ENCODE assay signal across 11 cellular contexts in the genomic region with DNA sequence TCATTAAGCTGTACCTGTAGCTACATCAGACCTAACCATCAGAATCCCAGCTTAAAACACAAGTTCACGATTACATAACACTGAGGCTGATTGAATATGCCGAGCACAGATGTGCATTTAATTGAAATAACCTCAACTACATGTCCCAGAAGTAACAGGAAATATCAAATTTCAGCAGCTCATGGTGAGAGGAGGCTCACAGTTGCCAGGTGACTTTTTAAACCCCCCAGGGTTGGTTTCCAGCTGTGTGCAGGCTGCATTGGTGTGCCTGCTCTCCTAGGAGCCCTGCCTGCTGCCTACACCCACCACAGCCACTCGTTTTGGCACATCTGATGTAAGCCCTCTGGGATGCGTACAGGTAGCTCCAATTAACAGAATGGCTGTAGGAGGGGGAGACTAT.
DNase-seq lines count a peak whose midpoint lies in the region; ATAC-seq and TF ChIP-seq lines count a peak whose summit lies in the region.
"Had no signal": no experiment of that assay in that cellular context is flagged by ENCODE, and none has a peak within 500 bp of the region (broad histone marks: within the 10 kb centered on the region; RNA-seq: fewer than 3 reads in every experiment).

No MANE protein-coding gene starts in this region.

- no peak for DNase-seq in cardiac muscle cell (ENCODE audit: low read depth in 1 of 2, low spot score in 1 of 2)
- DNase-seq in heart left ventricle = no peak
- DNase-seq in NCI-H1694 (lab: John Stamatoyannopoulos, UW) = peak; percentile 36
- peak; percentile 73 for DNase-seq in SK-N-MC (ENCODE audit: low read depth, low spot score)
- no peak for DNase-seq in esophagus squamous epithelium (lab: John Stamatoyannopoulos, UW)
- DNase-seq in AML-193 (lab: John Stamatoyannopoulos, UW) = no peak
- DNase-seq: activated CD4-positive, alpha-beta T cell treated with anti-CD3 and anti-CD28 coated beads, Interleukin-2, amount 50 U/mL, for 1 hour had no signal

- H3K9ac ChIP-seq in SK-N-MC (ENCODE audit: insufficient read length) = no peak overlapping the region

- no peaks in the 10 kb centered on the region for H3K27me3 ChIP-seq in cardiac muscle cell
- no peaks in the 10 kb centered on the region for H3K27me3 ChIP-seq in heart left ventricle
- H3K27me3 ChIP-seq in esophagus squamous epithelium = no peaks in the 10 kb centered on the region
- H3K27me3 ChIP-seq: upper lobe of left lung had no signal

- TF ChIP-seq POLR2A in heart left ventricle (IDR thresholded peaks at IDR 0.05) (no peak), esophagus squamous epithelium (IDR thresholded peaks at IDR 0.05) (no peak)

- H3K4me1 ChIP-seq in cardiac muscle cell (ENCODE audit: low read depth) (no peaks in the 10 kb centered on the region), heart left ventricle (no peaks in the 10 kb centered on the region), esophagus squamous epithelium (no peaks in the 10 kb centered on the region)

- H3K36me3 ChIP-seq in cardiac muscle cell (peaks cover 31% of the 10 kb centered on the region), heart left ventricle (no peaks in the 10 kb centered on the region), SK-N-MC (ENCODE audit: insufficient read depth, low read length) (peaks cover 5% of the 10 kb centered on the region), esophagus squamous epithelium (no peaks in the 10 kb centered on the region)
- H3K36me3 ChIP-seq: prostate gland, upper lobe of left lung had no signal

- ATAC-seq in heart left ventricle = no peak
- ATAC-seq in GM18517 (IDR thresholded peaks at IDR 0.05; ENCODE audit: unreplicated experiment) = no peak
- no peak for ATAC-seq in GM18868 (IDR thresholded peaks at IDR 0.05; ENCODE audit: unreplicated experiment)

- H3K4me3 ChIP-seq in cardiac muscle cell = no peak overlapping the region
- no peak overlapping the region for H3K4me3 ChIP-seq in heart left ventricle
- peak overlapping the region; percentile 44 for H3K4me3 ChIP-seq in SK-N-MC
- H3K4me3 ChIP-seq in esophagus squamous epithelium = no peak overlapping the region
- H3K4me3 ChIP-seq: prostate gland, upper lobe of left lung had no signal

- H3K27ac ChIP-seq in cardiac muscle cell (peak overlapping the region; percentile 72), heart left ventricle (no peak overlapping the region), SK-N-MC (no peak overlapping the region; the same call in 1 of the 2 replicates), esophagus squamous epithelium (no peak overlapping the region)
- H3K27ac ChIP-seq: upper lobe of left lung had no signal

- H3K9me3 ChIP-seq in cardiac muscle cell (ENCODE audit: low read depth) (no peaks in the 10 kb centered on the region), heart left ventricle (peaks cover 0 to 8% (median 0%) of the 10 kb centered on the region in 12 donors), SK-N-MC (ENCODE audit: low read depth, low read length) (no peaks in the 10 kb centered on the region), esophagus squamous epithelium (no peaks in the 10 kb centered on the region)
- H3K9me3 ChIP-seq: prostate gland, upper lobe of left lung had no signal

- 62 to 77% (median 73%) methylated on average over 4 of the region's 4 CpGs for WGBS in heart left ventricle, 4 donors
- 26 to 54% methylated on average over 3 to 4 of the region's 4 CpGs for WGBS in esophagus squamous epithelium, 2 donors

- TF ChIP-seq CTCF in cardiac muscle cell (IDR thresholded peaks at IDR 0.05; ENCODE audit: low read depth, low read length) (no peak), heart left ventricle (IDR thresholded peaks at IDR 0.05) (no peak), esophagus squamous epithelium (IDR thresholded peaks at IDR 0.05) (no peak)

- intact Hi-C loops in heart left ventricle (cut with DNase I) = no loop called here
- intact Hi-C loops in esophagus squamous epithelium (cut with DNase I) = no loop called here

Comparison
In these comparisons a context has a peak if more than half of its experiments do, and no peak if none do; other contexts are left out.
1. DNase-seq: peak in NCI-H1694 (single experiment) and SK-N-MC (single experiment); none in cardiac muscle cell (0 of 2), heart left ventricle (0 of 5), esophagus squamous epithelium (single experiment) and AML-193 (0 of 2).